ENCODE assay signal across 1 cellular context in the genomic region with DNA sequence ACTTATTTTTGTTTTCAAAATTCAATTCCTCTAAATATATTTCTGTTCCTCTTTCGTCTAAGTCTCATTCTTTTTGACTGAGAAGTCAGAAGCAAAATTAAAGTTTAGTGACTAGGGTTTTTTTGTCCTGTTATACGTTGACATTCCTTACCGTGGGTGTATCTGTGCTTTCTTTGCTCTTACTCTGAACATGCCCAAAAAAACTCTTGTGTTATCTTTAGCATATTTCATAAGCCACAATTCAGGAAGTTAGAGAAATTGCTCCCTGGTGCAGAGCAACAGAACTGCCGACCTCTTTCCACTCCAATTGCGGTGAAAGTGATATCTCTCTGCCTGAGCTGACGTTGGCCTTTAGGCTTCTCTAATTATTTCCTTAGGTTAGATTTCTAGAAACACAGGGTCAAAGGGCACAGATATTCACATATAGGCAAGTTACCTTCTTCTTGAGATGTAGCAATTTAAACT.
A peak's percentile ranks its signal among the peaks of the same experiment; 100 is the strongest.
TF ChIP-seq lines count a peak whose summit lies in the region.

No MANE protein-coding gene starts in this region.

TF ChIP-seq in GM12878, 131 proteins besides CTCF, POLR2A, EP300 and RAD21 (continued from another document):
- 0 out of 2 replicates have a peak, but pooled peaks have one; percentile 13 for TF ChIP-seq NBN (IDR thresholded peaks at IDR 0.05)
- TF ChIP-seq, protein P1, sequence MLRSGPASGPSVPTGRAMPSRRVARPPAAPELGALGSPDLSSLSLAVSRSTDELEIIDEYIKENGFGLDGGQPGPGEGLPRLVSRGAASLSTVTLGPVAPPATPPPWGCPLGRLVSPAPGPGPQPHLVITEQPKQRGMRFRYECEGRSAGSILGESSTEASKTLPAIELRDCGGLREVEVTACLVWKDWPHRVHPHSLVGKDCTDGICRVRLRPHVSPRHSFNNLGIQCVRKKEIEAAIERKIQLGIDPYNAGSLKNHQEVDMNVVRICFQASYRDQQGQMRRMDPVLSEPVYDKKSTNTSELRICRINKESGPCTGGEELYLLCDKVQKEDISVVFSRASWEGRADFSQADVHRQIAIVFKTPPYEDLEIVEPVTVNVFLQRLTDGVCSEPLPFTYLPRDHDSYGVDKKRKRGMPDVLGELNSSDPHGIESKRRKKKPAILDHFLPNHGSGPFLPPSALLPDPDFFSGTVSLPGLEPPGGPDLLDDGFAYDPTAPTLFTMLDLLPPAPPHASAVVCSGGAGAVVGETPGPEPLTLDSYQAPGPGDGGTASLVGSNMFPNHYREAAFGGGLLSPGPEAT (IDR thresholded peaks at IDR 0.05; ENCODE audit: low read depth) = peak; percentile 87
